Comparison of ENCODE assay signal across 21 cellular contexts in genomic region chr15:28267727-28268126, GRCh38. TPM values are rescaled to one million over a fixed set of nuclear protein-coding genes. Genes with fewer than 3 reads are reported as not detected.
DNase-seq lines count a peak whose midpoint lies in the region; ATAC-seq and TF ChIP-seq lines count a peak whose summit lies in the region.
"Had no signal": no experiment of that assay in that cellular context is flagged by ENCODE, and none has a peak within 500 bp of the region (broad histone marks: within the 10 kb centered on the region; RNA-seq: fewer than 3 reads in every experiment).

No MANE protein-coding gene starts in this region.

- TF ChIP-seq CTCF in glutamatergic neuron (IDR thresholded peaks at IDR 0.05; ENCODE audit: partially characterized antibody, unreplicated experiment) (no peak), prostate gland (IDR thresholded peaks at IDR 0.05) (no peak)

- no peaks in the 10 kb centered on the region for H3K9me3 Mint-ChIP-seq in glutamatergic neuron (ENCODE audit: unreplicated experiment)
- H3K9me3 Mint-ChIP-seq: CD4-positive, CD25-positive, alpha-beta regulatory T cell; CD8-positive, alpha-beta memory T cell; GM23338 had no signal

- peaks cover 2 to 16% of the 10 kb centered on the region in 2 donors for H3K36me3 ChIP-seq in prostate gland

- H3K9me3 ChIP-seq in right cardiac atrium (ENCODE audit: control insufficient read depth, low read length) (no peaks in the 10 kb centered on the region), prostate gland (no peaks in the 10 kb centered on the region)
- H3K9me3 ChIP-seq: BLaER1 treated with 17β-estradiol and CSF1 and Interleukin-3, amounts not matched to agents 10 nM and 100 nM had no signal

- no peaks in the 10 kb centered on the region for H3K36me3 Mint-ChIP-seq in glutamatergic neuron (ENCODE audit: unreplicated experiment)

- DNase-seq in right cardiac atrium = no peak
- DNase-seq in Right ventricle myocardium superior = no peak
- no peak for DNase-seq in glutamatergic neuron
- DNase-seq in prostate gland (ENCODE audit: low spot score) = peak; percentile 23
- no peak for DNase-seq in medulla oblongata (ENCODE audit: extremely low spot score)
- DNase-seq in AML-193 (lab: John Stamatoyannopoulos, UW) = no peak
- DNase-seq in stimulated activated naive CD4-positive, alpha-beta T cell (lab: John Stamatoyannopoulos, UW) = no peak
- DNase-seq: 8988T; CD4-positive, CD25-positive, alpha-beta regulatory T cell; CD8-positive, alpha-beta memory T cell; COR-L47; DMS 273 treated with DMSO at 0.1 percent for 48 hours; DMS53; DND-41; EL; HCEC 1CT had no signal

- no peak overlapping the region for H3K4me3 Mint-ChIP-seq in glutamatergic neuron (ENCODE audit: unreplicated experiment)
- H3K4me3 Mint-ChIP-seq: B cell; CD4-positive, CD25-positive, alpha-beta regulatory T cell; CD8-positive, alpha-beta memory T cell; GM23338 had no signal

- no peaks in the 10 kb centered on the region for H3K4me1 Mint-ChIP-seq in glutamatergic neuron (ENCODE audit: low read depth, unreplicated experiment)

- H3K27me3 ChIP-seq in right cardiac atrium (ENCODE audit: control insufficient read depth, insufficient read depth) (no peaks in the 10 kb centered on the region), prostate gland (replicated peaks; ENCODE audit: insufficient read depth) (no peaks in the 10 kb centered on the region)
- H3K27me3 ChIP-seq: BLaER1 treated with 17β-estradiol and CSF1 and Interleukin-3, amounts not matched to agents 10 nM and 100 nM had no signal

- no peaks in the 10 kb centered on the region for H3K27me3 Mint-ChIP-seq in glutamatergic neuron (ENCODE audit: unreplicated experiment)
- H3K27me3 Mint-ChIP-seq: B cell; CD4-positive, CD25-positive, alpha-beta regulatory T cell; CD8-positive, alpha-beta memory T cell had no signal

- ATAC-seq in right cardiac atrium (peak; percentile 14 to 17), Right ventricle myocardium superior (ENCODE audit: poor library complexity) (no peak)
- ATAC-seq: GM12878, GM23338 had no signal

- peak overlapping the region; percentile 31 for H3K27ac Mint-ChIP-seq in glutamatergic neuron (ENCODE audit: unreplicated experiment)
- H3K27ac Mint-ChIP-seq: B cell, GM23338 had no signal

- H3K4me1 ChIP-seq in right cardiac atrium (ENCODE audit: control insufficient read depth, insufficient read depth, low read length) (peaks cover 2% of the 10 kb centered on the region), prostate gland (replicated peaks) (no peaks in the 10 kb centered on the region)

- H3K27ac ChIP-seq in right cardiac atrium (ENCODE audit: low read length) = no peak overlapping the region
- H3K27ac ChIP-seq in prostate gland = no peak overlapping the region
- H3K27ac ChIP-seq: BLaER1 treated with 17β-estradiol and CSF1 and Interleukin-3, amounts not matched to agents 10 nM and 100 nM; HL-60 had no signal

- TF ChIP-seq POLR2A in prostate gland (IDR thresholded peaks at IDR 0.05) = no peak

- intact Hi-C loops in right cardiac atrium (cut with DNase I) (no loop called here), Right ventricle myocardium superior (cut with DNase I) (no loop called here), prostate gland (cut with DNase I) (no loop called here)

- H3K4me3 ChIP-seq in right cardiac atrium (ENCODE audit: low read length) (no peak overlapping the region), prostate gland (no peak overlapping the region)
- H3K4me3 ChIP-seq: BLaER1 treated with 17β-estradiol and CSF1 and Interleukin-3, amounts not matched to agents 10 nM and 100 nM; GM12878; GM23338 had no signal

RNA-seq across cellular contexts. Expression of gene HERC2, which starts 54.3 kb away (rescaled TPM):
- total RNA-seq in right cardiac atrium = 10 to 100 TPM; 46.7 to 65.3 (median 55.1) TPM
- 46.0 TPM for polyA plus RNA-seq in right cardiac atrium
- 42.1 TPM for total RNA-seq in Right ventricle myocardium superior
- 111 TPM for total RNA-seq in glutamatergic neuron (ENCODE audit: unreplicated experiment)
- total RNA-seq in prostate gland = 10 to 100 TPM; 65.1 to 69.8 TPM
